ENCODE assay signal across 8 cellular contexts in genomic region chr16:57091200-57091989, GRCh38. TPM values are rescaled to one million over a fixed set of nuclear protein-coding genes. Genes with fewer than 3 reads are reported as not detected.
DNase-seq lines count a peak whose midpoint lies in the region; TF ChIP-seq lines count a peak whose summit lies in the region.

No MANE protein-coding gene starts in this region.

- no peak overlapping the region for H3K27ac ChIP-seq in neural progenitor cell

- no peaks in the 10 kb centered on the region for H3K36me3 ChIP-seq in neural progenitor cell

- DNase-seq in T-helper 1 cell = no peak
- DNase-seq in SW480 (ENCODE audit: low spot score) = peak; percentile 60
- peak; percentile 29 for DNase-seq in fibroblast of mammary gland (ENCODE audit: low read depth)
- peak; percentile 31 for DNase-seq in neural progenitor cell (ENCODE audit: low spot score)
- no peak for DNase-seq in NCI-H2196 (lab: John Stamatoyannopoulos, UW; ENCODE audit: unreplicated experiment)
- DNase-seq in NCI-H1105 (lab: John Stamatoyannopoulos, UW) = no peak
- no peak for DNase-seq in GOT3 (lab: John Stamatoyannopoulos, UW)

- no peaks in the 10 kb centered on the region for H3K79me2 ChIP-seq in neural progenitor cell (ENCODE audit: low read depth)

- TF ChIP-seq CTCF in fibroblast of mammary gland (conservative IDR thresholded peaks at IDR 0.05; ENCODE audit: control insufficient read depth, insufficient read depth, low read depth, low read length) = no peak
- no peak for TF ChIP-seq CTCF in neural progenitor cell (IDR thresholded peaks at IDR 0.05)

- peak overlapping the region; percentile 67 for H3K27ac Mint-ChIP-seq in T-helper 1 cell treated with Interleukin-12 subunit alpha and Interleukin-12 subunit beta and Interleukin-4 antibody, amounts not matched to agents 30 μg/mL and 1 μg/mL, for 36 hours
- H3K27ac Mint-ChIP-seq in neural progenitor cell = peak overlapping the region; percentile 82

- peaks cover 48% of the 10 kb centered on the region for H3K27me3 ChIP-seq in neural progenitor cell

- no peaks in the 10 kb centered on the region for H3K4me1 Mint-ChIP-seq in T-helper 1 cell treated with Interleukin-12 subunit alpha and Interleukin-12 subunit beta and Interleukin-4 antibody, amounts not matched to agents 30 μg/mL and 1 μg/mL, for 36 hours (ENCODE audit: low read depth)
- peaks cover 25% of the 10 kb centered on the region for H3K4me1 Mint-ChIP-seq in neural progenitor cell

- no peaks in the 10 kb centered on the region for H3K9me3 Mint-ChIP-seq in T-helper 1 cell treated with Interleukin-12 subunit alpha and Interleukin-12 subunit beta and Interleukin-4 antibody, amounts not matched to agents 30 μg/mL and 1 μg/mL, for 36 hours
- peaks cover 3% of the 10 kb centered on the region for H3K9me3 Mint-ChIP-seq in neural progenitor cell

- H2AFZ ChIP-seq in neural progenitor cell (replicated peaks) = peak overlapping the region; percentile 96

- H3K36me3 Mint-ChIP-seq in T-helper 1 cell treated with Interleukin-12 subunit alpha and Interleukin-12 subunit beta and Interleukin-4 antibody, amounts not matched to agents 30 μg/mL and 1 μg/mL, for 36 hours (ENCODE audit: low read depth) = no peaks in the 10 kb centered on the region
- no peaks in the 10 kb centered on the region for H3K36me3 Mint-ChIP-seq in neural progenitor cell

- H3K4me3 ChIP-seq in fibroblast of mammary gland (ENCODE audit: control insufficient read depth, low read depth, low read length) = peak overlapping the region; percentile 44
- peak overlapping the region; percentile 91 for H3K4me3 ChIP-seq in neural progenitor cell

- peaks cover 14% of the 10 kb centered on the region for H3F3A ChIP-seq in neural progenitor cell (ENCODE audit: low read depth)

- peak overlapping the region; percentile 81 for H3K4me3 Mint-ChIP-seq in T-helper 1 cell treated with Interleukin-12 subunit alpha and Interleukin-12 subunit beta and Interleukin-4 antibody, amounts not matched to agents 30 μg/mL and 1 μg/mL, for 36 hours
- H3K4me3 Mint-ChIP-seq in neural progenitor cell = peak overlapping the region; percentile 90

- no peak overlapping the region for H3K9ac ChIP-seq in neural progenitor cell

- H3K9me3 ChIP-seq in neural progenitor cell (ENCODE audit: low read depth) = no peaks in the 10 kb centered on the region

- H3K4me2 ChIP-seq in neural progenitor cell = peak overlapping the region; percentile 81

- H3K27me3 Mint-ChIP-seq in T-helper 1 cell treated with Interleukin-12 subunit alpha and Interleukin-12 subunit beta and Interleukin-4 antibody, amounts not matched to agents 30 μg/mL and 1 μg/mL, for 36 hours (ENCODE audit: low read depth) = peaks cover 31% of the 10 kb centered on the region
- H3K27me3 Mint-ChIP-seq in neural progenitor cell (ENCODE audit: insufficient read depth, low read depth) = peaks cover 13% of the 10 kb centered on the region

- H4K20me1 ChIP-seq in neural progenitor cell (ENCODE audit: low read depth) = no peaks in the 10 kb centered on the region

- peaks cover 7% of the 10 kb centered on the region for H3K4me1 ChIP-seq in neural progenitor cell

RNA-seq across cellular contexts. Expression of gene CPNE2, which starts 1.0 kb away (rescaled TPM):
- total RNA-seq in neural progenitor cell (ENCODE audit: low replicate concordance) = 19.8 and 26.9 TPM in 2 replicates

Comparison
In these comparisons a context has a peak if more than half of its experiments do, and no peak if none do; other contexts are left out.
1. DNase-seq: peak in SW480 (single experiment), fibroblast of mammary gland (single experiment) and neural progenitor cell (single experiment); none in T-helper 1 cell (0 of 5), NCI-H2196 (single experiment), NCI-H1105 (single experiment) and GOT3 (single experiment).